ENCODE assay signal across 10 cellular contexts in the genomic region with DNA sequence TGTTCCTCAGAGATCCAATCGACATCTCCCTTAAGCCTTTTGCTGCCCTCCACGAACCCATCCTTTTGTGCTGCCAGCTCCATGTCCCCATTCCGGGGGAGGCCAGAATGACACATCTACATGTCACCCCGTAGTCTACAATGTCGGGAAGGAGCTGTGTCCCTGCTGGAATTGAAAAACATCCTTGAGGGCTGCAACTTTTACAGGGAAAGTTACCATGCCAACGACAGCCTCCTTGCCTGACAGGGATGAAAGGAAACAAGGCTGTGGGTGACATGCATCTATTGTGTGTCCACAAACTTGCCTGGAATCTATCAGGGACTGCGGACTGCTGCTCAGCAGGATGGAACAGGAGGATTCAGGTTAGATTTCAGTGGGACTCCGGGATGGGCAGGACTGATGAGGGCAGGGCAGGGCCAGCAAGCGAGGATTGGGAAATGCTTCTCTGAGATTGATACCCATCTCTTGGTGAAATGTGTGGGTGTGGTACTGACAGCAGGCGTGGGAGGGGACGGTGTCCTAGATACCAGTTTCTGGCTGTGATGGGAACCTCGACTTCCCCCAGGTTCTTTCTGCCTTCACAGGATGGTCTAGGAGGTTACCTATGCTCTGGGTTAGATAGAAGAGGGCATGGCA. TPM values are rescaled to one million over a fixed set of nuclear protein-coding genes. Genes with fewer than 3 reads are reported as not detected.
DNase-seq lines count a peak whose midpoint lies in the region; ATAC-seq and TF ChIP-seq lines count a peak whose summit lies in the region.
"Had no signal": no experiment of that assay in that cellular context is flagged by ENCODE, and none has a peak within 500 bp of the region (broad histone marks: within the 10 kb centered on the region; RNA-seq: fewer than 3 reads in every experiment).

No MANE protein-coding gene starts in this region.

- peaks cover 50% of the 10 kb centered on the region for H3K4me1 Mint-ChIP-seq in MCF 10A (ENCODE audit: insufficient read depth, unreplicated experiment)
- peaks cover 12% of the 10 kb centered on the region for H3K4me1 Mint-ChIP-seq in activated T-helper 17 cell treated with anti-CD3 and anti-CD28 coated beads, Interleukin-2, amount 50 U/mL, for 72 hours

- no peak for ATAC-seq in activated T-helper 17 cell treated with anti-CD3 and anti-CD28 coated beads, Interleukin-2, amount 50 U/mL, for 72 hours (replicated peaks)
- ATAC-seq in thoracic aorta (ENCODE audit: insufficient number of reproducible peaks, low FRiP score, low read depth), result no peak

- CTCF ChIA-PET in MCF 10A (lab: Yijun Ruan, JAX), result interaction anchor here (1.2 to 2.5 kb wide), 5 partner anchors 8 to 29 kb away, joined by 5 to 15 read pairs (median 7); a partner anchor contains a TSS

- POLR2A ChIA-PET in MCF 10A (lab: Yijun Ruan, JAX), result interaction anchor here (0.6 to 2.9 kb wide), 4 partner anchors 12 to 25 kb away, joined by 3 to 37 read pairs (median 10); a partner anchor contains a TSS

- H3K27ac ChIP-seq in breast epithelium (peak overlapping the region in 1 of 2 donors; percentile 19), thoracic aorta (no peak overlapping the region)
- H3K27ac ChIP-seq: lower lobe of right lung had no signal

- H3K27me3 ChIP-seq in breast epithelium, result no peaks in the 10 kb centered on the region
- no peaks in the 10 kb centered on the region for H3K27me3 ChIP-seq in thoracic aorta (replicated peaks; ENCODE audit: insufficient read depth)

- peak overlapping the region in 1 of 3 donors; percentile 75 for H3K4me3 ChIP-seq in breast epithelium
- H3K4me3 ChIP-seq in thoracic aorta, result peak overlapping the region; percentile 78

- DNase-seq in MCF 10A (ENCODE audit: unreplicated experiment), result no peak
- DNase-seq in breast epithelium (ENCODE audit: low spot score in 2 of 2), result no peak
- DNase-seq in mesenteric fat pad (ENCODE audit: low spot score), result peak; percentile 45
- DNase-seq in thoracic aorta (ENCODE audit: low spot score), result no peak
- DNase-seq in DMS53 treated with DMSO at 0.1 percent for 48 hours (lab: John Stamatoyannopoulos, UW; ENCODE audit: unreplicated experiment), result no peak
- no peak for DNase-seq in retina
- DNase-seq in glomerular visceral epithelial cell (ENCODE audit: extremely low spot score), result no peak
- DNase-seq: activated naive CD4-positive, alpha-beta T cell treated with Interleukin-2 at 50 U/mL for 16 hours; lower lobe of right lung had no signal

- BruUV-seq in MCF 10A (replicated peaks; lab: Mats Ljungman, UMichigan), result no TSS peak

- intact Hi-C loops in MCF 10A (cut with micrococcal nuclease), result no loop called here
- intact Hi-C loops in breast epithelium (cut with DNase I; ENCODE audit: low total_unique reads), result loop anchor here (1.0 kb wide), 1 partner anchor 40 kb away; no protein-coding TSS in a partner anchor

- peak overlapping the region; percentile 94 for H3K4me3 Mint-ChIP-seq in MCF 10A (ENCODE audit: unreplicated experiment)
- H3K4me3 Mint-ChIP-seq in activated T-helper 17 cell treated with anti-CD3 and anti-CD28 coated beads, Interleukin-2, amount 50 U/mL, for 72 hours, result peak overlapping the region; percentile 60

- peaks cover 13 to 15% of the 10 kb centered on the region in 2 donors for H3K4me1 ChIP-seq in breast epithelium
- peaks cover 19 to 41% of the 10 kb centered on the region in 2 donors for H3K4me1 ChIP-seq in thoracic aorta (ENCODE audit: control insufficient read depth in 1 of 2, low read depth in 2 of 2)

- no peaks in the 10 kb centered on the region for H3K9me3 Mint-ChIP-seq in MCF 10A (ENCODE audit: unreplicated experiment)
- H3K9me3 Mint-ChIP-seq in activated T-helper 17 cell treated with anti-CD3 and anti-CD28 coated beads, Interleukin-2, amount 50 U/mL, for 72 hours, result no peaks in the 10 kb centered on the region

- H3K27ac Mint-ChIP-seq in MCF 10A (ENCODE audit: low read depth, unreplicated experiment), result no peak overlapping the region
- no peak overlapping the region for H3K27ac Mint-ChIP-seq in activated T-helper 17 cell treated with anti-CD3 and anti-CD28 coated beads, Interleukin-2, amount 50 U/mL, for 72 hours

- peaks cover 6% of the 10 kb centered on the region for H3K36me3 Mint-ChIP-seq in MCF 10A (ENCODE audit: insufficient read depth, unreplicated experiment)
- no peaks in the 10 kb centered on the region for H3K36me3 Mint-ChIP-seq in activated T-helper 17 cell treated with anti-CD3 and anti-CD28 coated beads, Interleukin-2, amount 50 U/mL, for 72 hours (ENCODE audit: low read depth)

- no peaks in the 10 kb centered on the region for H3K36me3 ChIP-seq in breast epithelium
- no peaks in the 10 kb centered on the region for H3K36me3 ChIP-seq in thoracic aorta
- H3K36me3 ChIP-seq: lower lobe of right lung had no signal

- H3K9me3 ChIP-seq in breast epithelium (no peaks in the 10 kb centered on the region), thoracic aorta (no peaks in the 10 kb centered on the region)
- H3K9me3 ChIP-seq: lower lobe of right lung had no signal

- H3K27me3 Mint-ChIP-seq in MCF 10A (ENCODE audit: insufficient read depth, unreplicated experiment), result no peaks in the 10 kb centered on the region
- peaks cover 12% of the 10 kb centered on the region for H3K27me3 Mint-ChIP-seq in activated T-helper 17 cell treated with anti-CD3 and anti-CD28 coated beads, Interleukin-2, amount 50 U/mL, for 72 hours

- no peak for TF ChIP-seq CTCF in MCF 10A (IDR thresholded peaks at IDR 0.05; ENCODE audit: unreplicated experiment)
- TF ChIP-seq CTCF in breast epithelium (IDR thresholded peaks at IDR 0.05), result no peak
- no peak for TF ChIP-seq CTCF in thoracic aorta (IDR thresholded peaks at IDR 0.05)

- TF ChIP-seq POLR2A in breast epithelium (IDR thresholded peaks at IDR 0.05), result no peak

RNA-seq across cellular contexts. Expression of a gene that starts 25.5 kb away (rescaled TPM):
- total RNA-seq in MCF 10A (2022) (92.3 and 189 TPM in 2 replicates), breast epithelium (10 to 100 TPM; 11.8 to 61.0 (median 18.4) TPM), mesenteric fat pad (639 TPM), thoracic aorta (100 to 1,000 TPM in 1 of 2 donors, 10 to 100 TPM in 1; 98.3 to 340 TPM)
- total RNA-seq in activated T-helper 17 cell treated with anti-CD3 and anti-CD28 coated beads, Interleukin-2, amount 50 U/mL, for 72 hours, result 10 to 100 TPM; 14.0 to 77.6 TPM

RNA-seq across cellular contexts. Expression of a gene that starts 51.9 kb away (rescaled TPM):
- total RNA-seq in MCF 10A (2022) (0.77 and 0.81 TPM in 2 replicates), breast epithelium (1 to 10 TPM in 1 of 3 donors, under 1 TPM in 2; 0.88 to 2.7 (median 0.98) TPM), mesenteric fat pad (2.6 TPM), thoracic aorta (10 to 100 TPM in 1 of 2 donors, 1 to 10 TPM in 1; 8.9 to 11.5 TPM)
- 1 to 10 TPM; 2.0 TPM for total RNA-seq in activated T-helper 17 cell treated with anti-CD3 and anti-CD28 coated beads, Interleukin-2, amount 50 U/mL, for 72 hours

RNA-seq across cellular contexts. Expression of a gene that starts 52.3 kb away (rescaled TPM):
- total RNA-seq in MCF 10A (2022), result 307 and 349 TPM in 2 replicates
- total RNA-seq in breast epithelium, result 100 to 1,000 TPM in 2 of 3 donors, 10 to 100 TPM in 1; 95.4 to 112 (median 104) TPM
- 100 to 1,000 TPM in 1 of 2 donors, 10 to 100 TPM in 1; 73.0 to 159 TPM for total RNA-seq in activated T-helper 17 cell treated with anti-CD3 and anti-CD28 coated beads, Interleukin-2, amount 50 U/mL, for 72 hours
- 165 TPM for total RNA-seq in mesenteric fat pad
- 100 to 1,000 TPM in 1 of 2 donors, 10 to 100 TPM in 1; 67.6 to 115 TPM for total RNA-seq in thoracic aorta
